8 cellular contexts compared by ENCODE assay signal in genomic region chr1:212699839-212700596, GRCh38. TPM values are rescaled to one million over a fixed set of nuclear protein-coding genes. Genes with fewer than 3 reads are reported as not detected.
DNase-seq lines count a peak whose midpoint lies in the region; ATAC-seq and TF ChIP-seq lines count a peak whose summit lies in the region.

BATF3 (minus strand) TSS chr1:212699840; CDS start chr1:212699762, 78 bp downstream.

- peak within 1 kb of the TSS; percentile 70 to 77 for H3K27ac Mint-ChIP-seq in T-cell

- CTCF ChIA-PET in T-cell (lab: Charles Lee): interaction anchor here (0.7 to 1.1 kb wide), 2 partner anchors 15 to 52 kb away, joined by 3 to 10 read pairs; no protein-coding TSS in a partner anchor

- no peak for TF ChIP-seq CTCF in astrocyte of the cerebellum (IDR thresholded peaks at IDR 0.05; ENCODE audit: low read depth, low read length, missing control alignments)

- in situ Hi-C loops in astrocyte of the cerebellum (cut with HindIII; ENCODE audit: low sequenced_read_pairs): loop anchor here (5.0 kb wide), 1 partner anchor 78 kb away; a partner anchor contains a TSS

- H3K4me3 ChIP-seq in astrocyte of the cerebellum (ENCODE audit: low read depth, low read length): peak within 1 kb of the TSS; percentile 37

- H3K4me3 Mint-ChIP-seq in T-cell: peak within 1 kb of the TSS; percentile 78 to 83 (median 80)

- POLR2A ChIA-PET in T-cell (lab: Charles Lee): no interaction called here

- ATAC-seq in GM18511 (IDR thresholded peaks at IDR 0.05; ENCODE audit: unreplicated experiment) (peak; percentile 29), HG02852 (IDR thresholded peaks at IDR 0.05; ENCODE audit: unreplicated experiment) (peak; percentile 31), T-cell (replicated peaks in 1 of 4) (peak; percentile 56 to 72 (median 60))

- DNase-seq in T-cell (peak in 26 of 34 experiments; percentile 13 to 50 (median 26)), astrocyte of the cerebellum (ENCODE audit: low read depth) (no peak), islet precursor cell (peak; percentile 65), GDM1 (lab: John Stamatoyannopoulos, UW) (no peak), NCI-H2196 (lab: John Stamatoyannopoulos, UW; ENCODE audit: unreplicated experiment) (no peak)
- peak; percentile 81 for DNase-seq in stimulated activated CD4-positive, alpha-beta T cell treated with anti-CD3 and anti-CD28 coated beads, Interleukin-1b, Interleukin-23, amount 100 ng/mL, for 48 hours

- H3K4me1 Mint-ChIP-seq in T-cell: peaks cover 37 to 59% (median 58%) of the 10 kb centered on the region in 3 donors

- H3K36me3 Mint-ChIP-seq in T-cell: no peaks in the 10 kb centered on the region

- H3K9me3 Mint-ChIP-seq in T-cell: no peaks in the 10 kb centered on the region

- peaks cover 0 to 7% of the 10 kb centered on the region in 2 donors for H3K27me3 Mint-ChIP-seq in T-cell

RNA-seq across cellular contexts. Expression of gene BATF3, which starts in this region (rescaled TPM):
- 1 to 10 TPM in 3 of 5 donors, under 1 TPM in 2; 0.30 to 3.2 (median 2.1) TPM for total RNA-seq in T-cell

Comparison
In these comparisons a context has a peak if more than half of its experiments do, and no peak if none do; other contexts are left out.
1. DNase-seq: peak in T-cell (26 of 34), islet precursor cell (single experiment) and stimulated activated CD4-positive, alpha-beta T cell treated with anti-CD3 and anti-CD28 coated beads, Interleukin-1b, Interleukin-23, amount 100 ng/mL, for 48 hours (single experiment); none in astrocyte of the cerebellum (single experiment), GDM1 (single experiment) and NCI-H2196 (single experiment).
2. Peak in every context shown above with its lines, with median percentiles within 50 percentile points of each other: ATAC-seq.